16 cellular contexts compared by ENCODE assay signal in genomic region chr14:22334627-22335026, GRCh38.
DNase-seq lines count a peak whose midpoint lies in the region; ATAC-seq and TF ChIP-seq lines count a peak whose summit lies in the region.
"Had no signal": no experiment of that assay in that cellular context is flagged by ENCODE, and none has a peak within 500 bp of the region (broad histone marks: within the 10 kb centered on the region; RNA-seq: fewer than 3 reads in every experiment).

No MANE protein-coding gene starts in this region.

- peak; percentile 39; the same call in 2 of the 3 replicates for ATAC-seq in RWPE2 (ENCODE audit: low read depth)
- peak; percentile 17 for ATAC-seq in upper lobe of right lung
- no peak for ATAC-seq in HG03460 (IDR thresholded peaks at IDR 0.05; ENCODE audit: unreplicated experiment)
- no peak for ATAC-seq in stimulated activated effector memory CD8-positive, alpha-beta T cell treated with anti-CD3 and anti-CD28 coated beads, Interleukin-12 subunit alpha, Interleukin-12 subunit beta, amount 100 ng/mL, for 72 hours
- ATAC-seq in GM18907 (IDR thresholded peaks at IDR 0.05; ENCODE audit: unreplicated experiment) = no peak
- ATAC-seq: activated CD4-positive, alpha-beta T cell treated with anti-CD3 and anti-CD28 coated beads for 36 hours had no signal

- no peaks in the 10 kb centered on the region for H3K79me2 ChIP-seq in mammary epithelial cell (ENCODE audit: insufficient read depth, low read length)

- H3K27me3 ChIP-seq in mammary epithelial cell (ENCODE audit: insufficient read depth, low read length) (no peaks in the 10 kb centered on the region), RWPE2 (ENCODE audit: insufficient read depth, poor library complexity, severe bottlenecking) (no peaks in the 10 kb centered on the region), upper lobe of right lung (no peaks in the 10 kb centered on the region)
- H3K27me3 ChIP-seq: uterus had no signal

- H4K20me1 ChIP-seq in mammary epithelial cell (ENCODE audit: insufficient read depth, low read length) = no peaks in the 10 kb centered on the region

- H3K9ac ChIP-seq in mammary epithelial cell (ENCODE audit: insufficient read depth, low read length) = no peak overlapping the region
- H3K9ac ChIP-seq: GM23248 had no signal

- no peak overlapping the region for H3K4me3 ChIP-seq in mammary epithelial cell (replicated peaks in 1 of 3; ENCODE audit: insufficient read depth in 1 of 3, low read depth in 2 of 3, low read length in 3 of 3)
- H3K4me3 ChIP-seq in RWPE2 (ENCODE audit: severe bottlenecking) = no peak overlapping the region
- H3K4me3 ChIP-seq in upper lobe of right lung = no peak overlapping the region
- H3K4me3 ChIP-seq: GM23248, uterus had no signal

- 83% methylated on average over 3 of the region's 4 CpGs for WGBS in mammary epithelial cell (ENCODE audit: low coverage, missing lambda C conversion rate)

- H3K36me3 ChIP-seq in mammary epithelial cell (ENCODE audit: insufficient read depth, low read length) (no peaks in the 10 kb centered on the region), RWPE2 (ENCODE audit: low read depth) (no peaks in the 10 kb centered on the region), upper lobe of right lung (no peaks in the 10 kb centered on the region)
- H3K36me3 ChIP-seq: uterus had no signal

- peak overlapping the region; percentile 77 for H3K27ac Mint-ChIP-seq in MCF 10A (ENCODE audit: low read depth, unreplicated experiment)
- H3K27ac Mint-ChIP-seq in stimulated activated effector memory CD8-positive, alpha-beta T cell treated with anti-CD3 and anti-CD28 coated beads, Interleukin-12 subunit alpha, Interleukin-12 subunit beta, amount 100 ng/mL, for 72 hours = no peak overlapping the region
- H3K27ac Mint-ChIP-seq: activated CD4-positive, alpha-beta T cell treated with anti-CD3 and anti-CD28 coated beads for 36 hours; activated naive CD4-positive, alpha-beta T cell treated with anti-CD3 and anti-CD28 coated beads, Interleukin-2, amount 50 U/mL, for 24 hours had no signal

- no peaks in the 10 kb centered on the region for H3K4me1 Mint-ChIP-seq in MCF 10A (ENCODE audit: insufficient read depth, unreplicated experiment)
- no peaks in the 10 kb centered on the region for H3K4me1 Mint-ChIP-seq in stimulated activated effector memory CD8-positive, alpha-beta T cell treated with anti-CD3 and anti-CD28 coated beads, Interleukin-12 subunit alpha, Interleukin-12 subunit beta, amount 100 ng/mL, for 72 hours
- H3K4me1 Mint-ChIP-seq: activated CD4-positive, alpha-beta T cell treated with anti-CD3 and anti-CD28 coated beads for 36 hours; activated naive CD4-positive, alpha-beta T cell treated with anti-CD3 and anti-CD28 coated beads, Interleukin-2, amount 50 U/mL, for 24 hours had no signal

- intact Hi-C loops in MCF 10A (cut with micrococcal nuclease) (no loop called here), mammary epithelial cell (cut with micrococcal nuclease) (no loop called here), upper lobe of right lung (cut with DNase I) (no loop called here)

- no peak overlapping the region for H3K27ac ChIP-seq in mammary epithelial cell (ENCODE audit: insufficient read depth, low read depth, low read length)
- no peak overlapping the region for H3K27ac ChIP-seq in RWPE2 (ENCODE audit: poor library complexity, severe bottlenecking)
- H3K27ac ChIP-seq in upper lobe of right lung = no peak overlapping the region
- H3K27ac ChIP-seq: GM23248 had no signal

- no peaks in the 10 kb centered on the region for H3K27me3 Mint-ChIP-seq in MCF 10A (ENCODE audit: insufficient read depth, unreplicated experiment)
- H3K27me3 Mint-ChIP-seq: activated CD4-positive, alpha-beta T cell treated with anti-CD3 and anti-CD28 coated beads for 36 hours; activated naive CD4-positive, alpha-beta T cell treated with anti-CD3 and anti-CD28 coated beads, Interleukin-2, amount 50 U/mL, for 24 hours had no signal

- H3K9me3 ChIP-seq in mammary epithelial cell (replicated peaks; ENCODE audit: insufficient read depth, low read length) (peaks cover 4% of the 10 kb centered on the region), RWPE2 (ENCODE audit: severe bottlenecking) (peaks cover 4% of the 10 kb centered on the region), upper lobe of right lung (no peaks in the 10 kb centered on the region)
- H3K9me3 ChIP-seq: uterus had no signal

- DNase-seq in MCF 10A (ENCODE audit: unreplicated experiment) (no peak), mammary epithelial cell (no peak), RWPE2 (ENCODE audit: low spot score) (no peak), islet precursor cell (peak; percentile 78), upper lobe of right lung (no peak)
- no peak for DNase-seq in stimulated activated effector memory CD8-positive, alpha-beta T cell treated with anti-CD3 and anti-CD28 coated beads, Interleukin-12 subunit alpha, Interleukin-12 subunit beta, amount 100 ng/mL, for 72 hours (ENCODE audit: low spot score in 2 of 2)
- DNase-seq: activated CD4-positive, alpha-beta T cell treated with anti-CD3 and anti-CD28 coated beads for 36 hours; cerebellar nuclear complex; effector memory CD4-positive, alpha-beta T cell; NCI-H1105; NCI-H510A had no signal

- TF ChIP-seq CTCF in MCF 10A (IDR thresholded peaks at IDR 0.05; ENCODE audit: unreplicated experiment) (no peak), mammary epithelial cell (conservative IDR thresholded peaks at IDR 0.05 in 1 of 2, IDR thresholded peaks at IDR 0.05 in 1 of 2; ENCODE audit: extremely low read depth in 1 of 2, insufficient read depth in 1 of 2, low read depth in 1 of 2, low read length in 2 of 2) (no peak), RWPE2 (IDR thresholded peaks at IDR 0.05; ENCODE audit: poor library complexity, severe bottlenecking) (no peak), upper lobe of right lung (IDR thresholded peaks at IDR 0.05) (no peak)

- no peak overlapping the region for H3K4me3 Mint-ChIP-seq in MCF 10A (ENCODE audit: unreplicated experiment)
- no peak overlapping the region for H3K4me3 Mint-ChIP-seq in stimulated activated effector memory CD8-positive, alpha-beta T cell treated with anti-CD3 and anti-CD28 coated beads, Interleukin-12 subunit alpha, Interleukin-12 subunit beta, amount 100 ng/mL, for 72 hours
- H3K4me3 Mint-ChIP-seq: activated CD4-positive, alpha-beta T cell treated with anti-CD3 and anti-CD28 coated beads for 36 hours; activated naive CD4-positive, alpha-beta T cell treated with anti-CD3 and anti-CD28 coated beads, Interleukin-2, amount 50 U/mL, for 24 hours had no signal

- CTCF ChIA-PET in MCF 10A (lab: Yijun Ruan, JAX) = interaction anchor here (0.6 to 3.0 kb wide), 8 partner anchors 14 to 1816 kb away, joined by 3 to 46 read pairs (median 5); no protein-coding TSS in a partner anchor
- CTCF ChIA-PET in mammary epithelial cell (lab: Charles Lee; ENCODE audit: low non-redundant PET) = no interaction called here

- H3K4me1 ChIP-seq in mammary epithelial cell (ENCODE audit: insufficient read depth, low read length) = peaks cover 3% of the 10 kb centered on the region
- H3K4me1 ChIP-seq in RWPE2 (ENCODE audit: insufficient read depth, poor library complexity, severe bottlenecking) = peaks cover 11% of the 10 kb centered on the region
- H3K4me1 ChIP-seq in upper lobe of right lung = peaks cover 9% of the 10 kb centered on the region

- no peaks in the 10 kb centered on the region for H3K36me3 Mint-ChIP-seq in MCF 10A (ENCODE audit: insufficient read depth, unreplicated experiment)
- H3K36me3 Mint-ChIP-seq in stimulated activated effector memory CD8-positive, alpha-beta T cell treated with anti-CD3 and anti-CD28 coated beads, Interleukin-12 subunit alpha, Interleukin-12 subunit beta, amount 100 ng/mL, for 72 hours = no peaks in the 10 kb centered on the region
- H3K36me3 Mint-ChIP-seq: activated naive CD4-positive, alpha-beta T cell treated with anti-CD3 and anti-CD28 coated beads, Interleukin-2, amount 50 U/mL, for 24 hours had no signal

- no peak overlapping the region for H3K4me2 ChIP-seq in mammary epithelial cell (ENCODE audit: insufficient read depth, low read depth, low read length)

- POLR2A ChIA-PET in MCF 10A (lab: Yijun Ruan, JAX) = interaction anchor here (0.6 to 4.7 kb wide), 4 partner anchors 22 to 263 kb away, joined by 3 to 52 read pairs (median 4); partner anchors contain the start of gene ABHD4

- no peak overlapping the region for H2AFZ ChIP-seq in mammary epithelial cell (ENCODE audit: low read depth, low read length)
- H2AFZ ChIP-seq: GM23248 had no signal

- dilution Hi-C loops in mammary epithelial cell (cut with HindIII; ENCODE audit: low sequenced_read_pairs) = loop anchor here (5.0 kb wide), 2 partner anchors 38 to 102 kb away; no protein-coding TSS in a partner anchor

- in situ Hi-C loops in mammary epithelial cell (cut with MboI; ENCODE audit: low sequenced_read_pairs in 2 of 2) = no loop called here

- no peaks in the 10 kb centered on the region for H3K9me3 Mint-ChIP-seq in MCF 10A (ENCODE audit: unreplicated experiment)
- H3K9me3 Mint-ChIP-seq in stimulated activated effector memory CD8-positive, alpha-beta T cell treated with anti-CD3 and anti-CD28 coated beads, Interleukin-12 subunit alpha, Interleukin-12 subunit beta, amount 100 ng/mL, for 72 hours = no peaks in the 10 kb centered on the region
- H3K9me3 Mint-ChIP-seq: activated naive CD4-positive, alpha-beta T cell treated with anti-CD3 and anti-CD28 coated beads, Interleukin-2, amount 50 U/mL, for 24 hours had no signal

- BruUV-seq in MCF 10A (replicated peaks; lab: Mats Ljungman, UMichigan) = no TSS peak
- BruUV-seq in mammary epithelial cell (replicated peaks; lab: Mats Ljungman, UMichigan) = no TSS peak

Comparison
In these comparisons a context has a peak if more than half of its experiments do, and no peak if none do; other contexts are left out.
1. ATAC-seq: peak in RWPE2 (single experiment) and upper lobe of right lung (single experiment); none in HG03460 (single experiment), stimulated activated effector memory CD8-positive, alpha-beta T cell treated with anti-CD3 and anti-CD28 coated beads, Interleukin-12 subunit alpha, Interleukin-12 subunit beta, amount 100 ng/mL, for 72 hours (single experiment) and GM18907 (single experiment).